1 cellular context compared by ENCODE assay signal in genomic region chr9:117549444-117549843, GRCh38.
TF ChIP-seq lines count a peak whose summit lies in the region.

No MANE protein-coding gene starts in this region.

TF ChIP-seq in H1, 55 proteins besides CTCF, POLR2A, EP300 and RAD21 (continued from another document):
- TF ChIP-seq SIRT6 (IDR thresholded peaks at IDR 0.05; ENCODE audit: low read length) (no peak), POU5F1 (IDR thresholded peaks at IDR 0.05; ENCODE audit: low read depth, low read length) (no peak), SP1 (IDR thresholded peaks at IDR 0.05; ENCODE audit: low read depth, low read length) (peak; percentile 50; the same call in 1 of the 2 replicates), JUN (IDR thresholded peaks at IDR 0.05; ENCODE audit: low read depth, low read length) (no peak), CTBP2 (IDR thresholded peaks at IDR 0.05; ENCODE audit: borderline replicate concordance, insufficient read depth, insufficient read length, low read length) (no peak), TEAD4 (IDR thresholded peaks at IDR 0.05; ENCODE audit: low read depth, low read length) (peak; percentile 62), RNF2 (IDR thresholded peaks at IDR 0.05; ENCODE audit: borderline replicate concordance, low read depth, low read length, missing control alignments, poor library complexity, severe bottlenecking) (no peak), CHD1 (IDR thresholded peaks at IDR 0.05; ENCODE audit: low read depth, low read length) (no peak), SP2 (IDR thresholded peaks at IDR 0.05; ENCODE audit: low read length) (no peak), SIX5 (IDR thresholded peaks at IDR 0.05; ENCODE audit: low read depth, low read length) (no peak), CHD7 (IDR thresholded peaks at IDR 0.05; ENCODE audit: insufficient replicate concordance, low read length) (peak; percentile 35), GABPA (IDR thresholded peaks at IDR 0.05; ENCODE audit: borderline replicate concordance, insufficient read depth, low read length) (no peak), TAF1 (IDR thresholded peaks at IDR 0.05; ENCODE audit: low read depth, low read length) (no peak), CEBPB (IDR thresholded peaks at IDR 0.05; ENCODE audit: low read depth, low read length) (no peak), POLR2AphosphoS5 (IDR thresholded peaks at IDR 0.05; ENCODE audit: low read depth, low read length) (no peak), ZNF274 (IDR thresholded peaks at IDR 0.05; ENCODE audit: borderline replicate concordance, extremely low read depth, low read length) (no peak), SIN3A (conservative IDR thresholded peaks at IDR 0.05 in 1 of 2, IDR thresholded peaks at IDR 0.05 in 1 of 2; ENCODE audit: low read depth in 1 of 2, low read length in 2 of 2) (peak; percentile 96 to 98), TAF7 (optimal IDR thresholded peaks at IDR 0.05; ENCODE audit: borderline replicate concordance, low read depth, low read length) (no peak), USF2 (IDR thresholded peaks at IDR 0.05; ENCODE audit: low read length) (no peak), TBP (IDR thresholded peaks at IDR 0.05; ENCODE audit: low read depth, low read length) (no peak), MAFK (IDR thresholded peaks at IDR 0.05; ENCODE audit: low read depth, low read length) (peak; percentile 16; the same call in 1 of the 2 replicates), BACH1 (IDR thresholded peaks at IDR 0.05; ENCODE audit: low read length) (peak; percentile 27; the same call in 1 of the 2 replicates), NRF1 (IDR thresholded peaks at IDR 0.05; ENCODE audit: low read depth, low read length) (no peak), CBX8 (IDR thresholded peaks at IDR 0.05; ENCODE audit: borderline replicate concordance, low read depth, low read length) (no peak), RXRA (IDR thresholded peaks at IDR 0.05; ENCODE audit: insufficient read depth, low read depth, low read length) (no peak), KDM4A (IDR thresholded peaks at IDR 0.05; ENCODE audit: low read depth, low read length, severe bottlenecking) (no peak), SP4 (IDR thresholded peaks at IDR 0.05; ENCODE audit: low read length) (no peak), KDM5A (IDR thresholded peaks at IDR 0.05; ENCODE audit: low read length) (no peak), CREB1 (IDR thresholded peaks at IDR 0.05) (peak; percentile 47; the same call in 1 of the 2 replicates), ASH2L (IDR thresholded peaks at IDR 0.05; ENCODE audit: low read length) (no peak), EZH2 (IDR thresholded peaks at IDR 0.05; ENCODE audit: low read depth, low read length, severe bottlenecking) (no peak), RBBP5 (IDR thresholded peaks at IDR 0.05; ENCODE audit: borderline replicate concordance, low read depth, low read length) (no peak), NANOG (IDR thresholded peaks at IDR 0.05; ENCODE audit: insufficient read depth, low read depth, low read length, poor library complexity, severe bottlenecking) (peak; percentile 87), HDAC6 (IDR thresholded peaks at IDR 0.05; ENCODE audit: low read depth, low read length) (no peak), YY1 (IDR thresholded peaks at IDR 0.05; ENCODE audit: low read depth, low read length) (0 out of 2 replicates have a peak, but pooled peaks have one; percentile 51), HDAC2 (IDR thresholded peaks at IDR 0.05; ENCODE audit: borderline replicate concordance in 1 of 2, low read depth in 2 of 2, low read length in 2 of 2) (peak in 1 of 2 experiments; percentile 11; a peak in 1 of 4 replicates), PHF8 (conservative IDR thresholded peaks at IDR 0.05; ENCODE audit: low read depth, low read length) (no peak), EGR1 (IDR thresholded peaks at IDR 0.05; ENCODE audit: borderline replicate concordance, low read depth, low read length) (no peak), GTF2F1 (IDR thresholded peaks at IDR 0.05; ENCODE audit: borderline replicate concordance, low read depth, low read length) (no peak), SUZ12 (IDR thresholded peaks at IDR 0.05; ENCODE audit: low read length) (no peak), ATF3 (IDR thresholded peaks at IDR 0.05; ENCODE audit: insufficient read depth, low read depth, low read length) (no peak), SAP30 (IDR thresholded peaks at IDR 0.05; ENCODE audit: insufficient read depth, insufficient replicate concordance, low read length) (no peak), KDM1A (IDR thresholded peaks at IDR 0.05; ENCODE audit: borderline replicate concordance, low read length) (no peak), JUND (IDR thresholded peaks at IDR 0.05; ENCODE audit: low read length) (no peak), FOSL1 (IDR thresholded peaks at IDR 0.05; ENCODE audit: insufficient read depth, low read depth, low read length) (no peak), CHD2 (IDR thresholded peaks at IDR 0.05; ENCODE audit: low read length) (no peak), BCL11A (IDR thresholded peaks at IDR 0.05; ENCODE audit: low read depth in 2 of 2, low read length in 2 of 2) (no peak), SRF (IDR thresholded peaks at IDR 0.05; ENCODE audit: low read depth, low read length) (no peak), BRCA1 (IDR thresholded peaks at IDR 0.05; ENCODE audit: low read depth, low read length) (no peak), CBX5 (IDR thresholded peaks at IDR 0.05; ENCODE audit: low read depth, low read length) (no peak), RFX5 (IDR thresholded peaks at IDR 0.05; ENCODE audit: borderline replicate concordance, low read depth, low read length) (no peak)
- TF ChIP-seq, protein P1, sequence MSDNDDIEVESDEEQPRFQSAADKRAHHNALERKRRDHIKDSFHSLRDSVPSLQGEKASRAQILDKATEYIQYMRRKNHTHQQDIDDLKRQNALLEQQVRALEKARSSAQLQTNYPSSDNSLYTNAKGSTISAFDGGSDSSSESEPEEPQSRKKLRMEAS (IDR thresholded peaks at IDR 0.05) = peak; percentile 60; the same call in 1 of the 2 replicates
- TF ChIP-seq, protein P2, sequence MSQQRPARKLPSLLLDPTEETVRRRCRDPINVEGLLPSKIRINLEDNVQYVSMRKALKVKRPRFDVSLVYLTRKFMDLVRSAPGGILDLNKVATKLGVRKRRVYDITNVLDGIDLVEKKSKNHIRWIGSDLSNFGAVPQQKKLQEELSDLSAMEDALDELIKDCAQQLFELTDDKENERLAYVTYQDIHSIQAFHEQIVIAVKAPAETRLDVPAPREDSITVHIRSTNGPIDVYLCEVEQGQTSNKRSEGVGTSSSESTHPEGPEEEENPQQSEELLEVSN (IDR thresholded peaks at IDR 0.05) = no peak
- TF ChIP-seq, protein P3, sequence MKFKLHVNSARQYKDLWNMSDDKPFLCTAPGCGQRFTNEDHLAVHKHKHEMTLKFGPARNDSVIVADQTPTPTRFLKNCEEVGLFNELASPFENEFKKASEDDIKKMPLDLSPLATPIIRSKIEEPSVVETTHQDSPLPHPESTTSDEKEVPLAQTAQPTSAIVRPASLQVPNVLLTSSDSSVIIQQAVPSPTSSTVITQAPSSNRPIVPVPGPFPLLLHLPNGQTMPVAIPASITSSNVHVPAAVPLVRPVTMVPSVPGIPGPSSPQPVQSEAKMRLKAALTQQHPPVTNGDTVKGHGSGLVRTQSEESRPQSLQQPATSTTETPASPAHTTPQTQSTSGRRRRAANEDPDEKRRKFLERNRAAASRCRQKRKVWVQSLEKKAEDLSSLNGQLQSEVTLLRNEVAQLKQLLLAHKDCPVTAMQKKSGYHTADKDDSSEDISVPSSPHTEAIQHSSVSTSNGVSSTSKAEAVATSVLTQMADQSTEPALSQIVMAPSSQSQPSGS (IDR thresholded peaks at IDR 0.05; ENCODE audit: low read length) = peak; percentile 69; the same call in 1 of the 2 replicates
